ENCODE assay signal across 2 cellular contexts in the genomic region with DNA sequence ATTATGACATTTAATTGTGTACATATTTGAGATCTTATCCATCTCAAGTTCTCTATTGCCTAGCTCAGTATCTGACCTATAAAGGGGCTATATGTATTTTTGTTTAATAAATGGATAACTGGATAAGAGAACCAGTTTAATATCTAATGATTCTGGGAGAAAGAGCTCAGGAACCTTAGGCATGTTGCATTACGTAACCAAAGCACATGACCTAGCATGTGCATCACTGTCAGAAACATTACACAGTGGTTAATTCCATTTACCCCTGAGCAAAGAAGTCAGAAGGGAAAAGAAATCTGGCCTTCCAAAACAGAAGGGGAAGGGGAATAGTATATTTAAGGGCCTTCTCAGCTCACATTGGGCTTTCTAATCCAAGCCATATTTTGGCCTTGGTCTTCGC.
TF ChIP-seq lines count a peak whose summit lies in the region.

No MANE protein-coding gene starts in this region.

TF ChIP-seq in A549, 52 proteins besides CTCF, POLR2A, EP300 and RAD21 (continued from another document):
- TF ChIP-seq HOXB13 (CRISPR knock-in tag; IDR thresholded peaks at IDR 0.05; ENCODE audit: low read depth), result peak; percentile 26; the same call in 1 of the 2 replicates
- TF ChIP-seq, protein P1, sequence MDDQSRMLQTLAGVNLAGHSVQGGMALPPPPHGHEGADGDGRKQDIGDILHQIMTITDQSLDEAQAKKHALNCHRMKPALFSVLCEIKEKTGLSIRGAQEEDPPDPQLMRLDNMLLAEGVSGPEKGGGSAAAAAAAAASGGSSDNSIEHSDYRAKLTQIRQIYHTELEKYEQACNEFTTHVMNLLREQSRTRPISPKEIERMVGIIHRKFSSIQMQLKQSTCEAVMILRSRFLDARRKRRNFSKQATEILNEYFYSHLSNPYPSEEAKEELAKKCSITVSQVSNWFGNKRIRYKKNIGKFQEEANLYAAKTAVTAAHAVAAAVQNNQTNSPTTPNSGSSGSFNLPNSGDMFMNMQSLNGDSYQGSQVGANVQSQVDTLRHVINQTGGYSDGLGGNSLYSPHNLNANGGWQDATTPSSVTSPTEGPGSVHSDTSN (IDR thresholded peaks at IDR 0.05), result no peak
- TF ChIP-seq CHD4 (IDR thresholded peaks at IDR 0.05; ENCODE audit: borderline replicate concordance), result no peak
- TF ChIP-seq FOSL2 (IDR thresholded peaks at IDR 0.05), result no peak
- TF ChIP-seq FOSL2 (CRISPR knock-in tag; IDR thresholded peaks at IDR 0.05), result no peak
- no peak for TF ChIP-seq ESRRA (IDR thresholded peaks at IDR 0.05; ENCODE audit: borderline replicate concordance, low read length)
- no peak for TF ChIP-seq CBX2 (IDR thresholded peaks at IDR 0.05; ENCODE audit: borderline replicate concordance, low read depth)
- no peak for TF ChIP-seq KDM5A (IDR thresholded peaks at IDR 0.05)
- no peak for TF ChIP-seq ZSCAN20 (CRISPR knock-in tag; IDR thresholded peaks at IDR 0.05)
- TF ChIP-seq, protein P2, sequence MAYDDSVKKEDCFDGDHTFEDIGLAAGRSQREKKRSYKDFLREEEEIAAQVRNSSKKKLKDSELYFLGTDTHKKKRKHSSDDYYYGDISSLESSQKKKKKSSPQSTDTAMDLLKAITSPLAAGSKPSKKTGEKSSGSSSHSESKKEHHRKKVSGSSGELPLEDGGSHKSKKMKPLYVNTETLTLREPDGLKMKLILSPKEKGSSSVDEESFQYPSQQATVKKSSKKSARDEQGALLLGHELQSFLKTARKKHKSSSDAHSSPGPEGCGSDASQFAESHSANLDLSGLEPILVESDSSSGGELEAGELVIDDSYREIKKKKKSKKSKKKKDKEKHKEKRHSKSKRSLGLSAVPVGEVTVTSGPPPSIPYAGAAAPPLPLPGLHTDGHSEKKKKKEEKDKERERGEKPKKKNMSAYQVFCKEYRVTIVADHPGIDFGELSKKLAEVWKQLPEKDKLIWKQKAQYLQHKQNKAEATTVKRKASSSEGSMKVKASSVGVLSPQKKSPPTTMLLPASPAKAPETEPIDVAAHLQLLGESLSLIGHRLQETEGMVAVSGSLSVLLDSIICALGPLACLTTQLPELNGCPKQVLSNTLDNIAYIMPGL (CRISPR knock-in tag; IDR thresholded peaks at IDR 0.05; ENCODE audit: borderline replicate concordance), result no peak
- TF ChIP-seq RARB (CRISPR knock-in tag; IDR thresholded peaks at IDR 0.05), result no peak
- TF ChIP-seq, protein P3, sequence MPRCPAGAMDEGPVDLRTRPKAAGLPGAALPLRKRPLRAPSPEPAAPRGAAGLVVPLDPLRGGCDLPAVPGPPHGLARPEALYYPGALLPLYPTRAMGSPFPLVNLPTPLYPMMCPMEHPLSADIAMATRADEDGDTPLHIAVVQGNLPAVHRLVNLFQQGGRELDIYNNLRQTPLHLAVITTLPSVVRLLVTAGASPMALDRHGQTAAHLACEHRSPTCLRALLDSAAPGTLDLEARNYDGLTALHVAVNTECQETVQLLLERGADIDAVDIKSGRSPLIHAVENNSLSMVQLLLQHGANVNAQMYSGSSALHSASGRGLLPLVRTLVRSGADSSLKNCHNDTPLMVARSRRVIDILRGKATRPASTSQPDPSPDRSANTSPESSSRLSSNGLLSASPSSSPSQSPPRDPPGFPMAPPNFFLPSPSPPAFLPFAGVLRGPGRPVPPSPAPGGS (IDR thresholded peaks at IDR 0.05), result no peak
- TF ChIP-seq JUNB (IDR thresholded peaks at IDR 0.05), result no peak
- TF ChIP-seq CEBPB (IDR thresholded peaks at IDR 0.05), result peak; percentile 57 to 71; a peak in 3 of 4 replicates
- no peak for TF ChIP-seq NFE2L2 (conservative IDR thresholded peaks at IDR 0.05; ENCODE audit: low read length)
- TF ChIP-seq HDAC2 (IDR thresholded peaks at IDR 0.05), result no peak
- TF ChIP-seq MAZ (IDR thresholded peaks at IDR 0.05; ENCODE audit: borderline replicate concordance, low read depth, low read length), result no peak
- TF ChIP-seq POLR2AphosphoS2 (conservative IDR thresholded peaks at IDR 0.05; ENCODE audit: low read length), result 0 out of 2 replicates have a peak, but pooled peaks have one; percentile 48
- TF ChIP-seq GATA3 (IDR thresholded peaks at IDR 0.05; ENCODE audit: borderline replicate concordance), result no peak
- TF ChIP-seq, protein P4, sequence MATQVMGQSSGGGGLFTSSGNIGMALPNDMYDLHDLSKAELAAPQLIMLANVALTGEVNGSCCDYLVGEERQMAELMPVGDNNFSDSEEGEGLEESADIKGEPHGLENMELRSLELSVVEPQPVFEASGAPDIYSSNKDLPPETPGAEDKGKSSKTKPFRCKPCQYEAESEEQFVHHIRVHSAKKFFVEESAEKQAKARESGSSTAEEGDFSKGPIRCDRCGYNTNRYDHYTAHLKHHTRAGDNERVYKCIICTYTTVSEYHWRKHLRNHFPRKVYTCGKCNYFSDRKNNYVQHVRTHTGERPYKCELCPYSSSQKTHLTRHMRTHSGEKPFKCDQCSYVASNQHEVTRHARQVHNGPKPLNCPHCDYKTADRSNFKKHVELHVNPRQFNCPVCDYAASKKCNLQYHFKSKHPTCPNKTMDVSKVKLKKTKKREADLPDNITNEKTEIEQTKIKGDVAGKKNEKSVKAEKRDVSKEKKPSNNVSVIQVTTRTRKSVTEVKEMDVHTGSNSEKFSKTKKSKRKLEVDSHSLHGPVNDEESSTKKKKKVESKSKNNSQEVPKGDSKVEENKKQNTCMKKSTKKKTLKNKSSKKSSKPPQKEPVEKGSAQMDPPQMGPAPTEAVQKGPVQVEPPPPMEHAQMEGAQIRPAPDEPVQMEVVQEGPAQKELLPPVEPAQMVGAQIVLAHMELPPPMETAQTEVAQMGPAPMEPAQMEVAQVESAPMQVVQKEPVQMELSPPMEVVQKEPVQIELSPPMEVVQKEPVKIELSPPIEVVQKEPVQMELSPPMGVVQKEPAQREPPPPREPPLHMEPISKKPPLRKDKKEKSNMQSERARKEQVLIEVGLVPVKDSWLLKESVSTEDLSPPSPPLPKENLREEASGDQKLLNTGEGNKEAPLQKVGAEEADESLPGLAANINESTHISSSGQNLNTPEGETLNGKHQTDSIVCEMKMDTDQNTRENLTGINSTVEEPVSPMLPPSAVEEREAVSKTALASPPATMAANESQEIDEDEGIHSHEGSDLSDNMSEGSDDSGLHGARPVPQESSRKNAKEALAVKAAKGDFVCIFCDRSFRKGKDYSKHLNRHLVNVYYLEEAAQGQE (IDR thresholded peaks at IDR 0.05), result no peak
- no peak for TF ChIP-seq RCOR1 (IDR thresholded peaks at IDR 0.05; ENCODE audit: low read depth, low read length)
- TF ChIP-seq, protein P5, sequence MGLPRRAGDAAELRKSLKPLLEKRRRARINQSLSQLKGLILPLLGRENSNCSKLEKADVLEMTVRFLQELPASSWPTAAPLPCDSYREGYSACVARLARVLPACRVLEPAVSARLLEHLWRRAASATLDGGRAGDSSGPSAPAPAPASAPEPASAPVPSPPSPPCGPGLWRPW (IDR thresholded peaks at IDR 0.05), result no peak
- TF ChIP-seq, protein P6, sequence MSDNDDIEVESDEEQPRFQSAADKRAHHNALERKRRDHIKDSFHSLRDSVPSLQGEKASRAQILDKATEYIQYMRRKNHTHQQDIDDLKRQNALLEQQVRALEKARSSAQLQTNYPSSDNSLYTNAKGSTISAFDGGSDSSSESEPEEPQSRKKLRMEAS (IDR thresholded peaks at IDR 0.05), result 0 out of 2 replicates have a peak, but pooled peaks have one; percentile 37

TF ChIP-seq in IMR-90, 13 proteins besides CTCF, POLR2A, EP300 and RAD21:
- TF ChIP-seq RCOR1 (IDR thresholded peaks at IDR 0.05; ENCODE audit: insufficient replicate concordance, low read length) (no peak), CEBPB (IDR thresholded peaks at IDR 0.05; ENCODE audit: low read depth, low read length) (peak; percentile 84), CHD1 (IDR thresholded peaks at IDR 0.05; ENCODE audit: low read depth, low read length) (no peak), NFE2L2 (IDR thresholded peaks at IDR 0.05; ENCODE audit: low read depth, low read length) (no peak), RFX5 (IDR thresholded peaks at IDR 0.05; ENCODE audit: low read depth, low read length) (no peak), MAFK (IDR thresholded peaks at IDR 0.05; ENCODE audit: low read depth, low read length) (no peak), FOS (IDR thresholded peaks at IDR 0.05; ENCODE audit: low read depth, low read length) (no peak), MXI1 (IDR thresholded peaks at IDR 0.05; ENCODE audit: borderline replicate concordance, low read depth, low read length) (peak; percentile 86; the same call in 1 of the 2 replicates), SMC3 (IDR thresholded peaks at IDR 0.05; ENCODE audit: low read depth, low read length) (no peak), BHLHE40 (IDR thresholded peaks at IDR 0.05; ENCODE audit: low read depth, low read length) (peak; percentile 38; the same call in 1 of the 2 replicates), MAZ (IDR thresholded peaks at IDR 0.05; ENCODE audit: borderline replicate concordance, low read depth, low read length) (no peak)
- TF ChIP-seq, protein P7, sequence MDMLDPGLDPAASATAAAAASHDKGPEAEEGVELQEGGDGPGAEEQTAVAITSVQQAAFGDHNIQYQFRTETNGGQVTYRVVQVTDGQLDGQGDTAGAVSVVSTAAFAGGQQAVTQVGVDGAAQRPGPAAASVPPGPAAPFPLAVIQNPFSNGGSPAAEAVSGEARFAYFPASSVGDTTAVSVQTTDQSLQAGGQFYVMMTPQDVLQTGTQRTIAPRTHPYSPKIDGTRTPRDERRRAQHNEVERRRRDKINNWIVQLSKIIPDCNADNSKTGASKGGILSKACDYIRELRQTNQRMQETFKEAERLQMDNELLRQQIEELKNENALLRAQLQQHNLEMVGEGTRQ (IDR thresholded peaks at IDR 0.05; ENCODE audit: low read depth, low read length), result peak; percentile 51; the same call in 1 of the 2 replicates
- TF ChIP-seq, protein P8, sequence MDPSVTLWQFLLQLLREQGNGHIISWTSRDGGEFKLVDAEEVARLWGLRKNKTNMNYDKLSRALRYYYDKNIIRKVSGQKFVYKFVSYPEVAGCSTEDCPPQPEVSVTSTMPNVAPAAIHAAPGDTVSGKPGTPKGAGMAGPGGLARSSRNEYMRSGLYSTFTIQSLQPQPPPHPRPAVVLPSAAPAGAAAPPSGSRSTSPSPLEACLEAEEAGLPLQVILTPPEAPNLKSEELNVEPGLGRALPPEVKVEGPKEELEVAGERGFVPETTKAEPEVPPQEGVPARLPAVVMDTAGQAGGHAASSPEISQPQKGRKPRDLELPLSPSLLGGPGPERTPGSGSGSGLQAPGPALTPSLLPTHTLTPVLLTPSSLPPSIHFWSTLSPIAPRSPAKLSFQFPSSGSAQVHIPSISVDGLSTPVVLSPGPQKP (IDR thresholded peaks at IDR 0.05; ENCODE audit: borderline replicate concordance, low read depth, low read length), result no peak
